Comparison of ENCODE assay signal across 8 cellular contexts in the genomic region with DNA sequence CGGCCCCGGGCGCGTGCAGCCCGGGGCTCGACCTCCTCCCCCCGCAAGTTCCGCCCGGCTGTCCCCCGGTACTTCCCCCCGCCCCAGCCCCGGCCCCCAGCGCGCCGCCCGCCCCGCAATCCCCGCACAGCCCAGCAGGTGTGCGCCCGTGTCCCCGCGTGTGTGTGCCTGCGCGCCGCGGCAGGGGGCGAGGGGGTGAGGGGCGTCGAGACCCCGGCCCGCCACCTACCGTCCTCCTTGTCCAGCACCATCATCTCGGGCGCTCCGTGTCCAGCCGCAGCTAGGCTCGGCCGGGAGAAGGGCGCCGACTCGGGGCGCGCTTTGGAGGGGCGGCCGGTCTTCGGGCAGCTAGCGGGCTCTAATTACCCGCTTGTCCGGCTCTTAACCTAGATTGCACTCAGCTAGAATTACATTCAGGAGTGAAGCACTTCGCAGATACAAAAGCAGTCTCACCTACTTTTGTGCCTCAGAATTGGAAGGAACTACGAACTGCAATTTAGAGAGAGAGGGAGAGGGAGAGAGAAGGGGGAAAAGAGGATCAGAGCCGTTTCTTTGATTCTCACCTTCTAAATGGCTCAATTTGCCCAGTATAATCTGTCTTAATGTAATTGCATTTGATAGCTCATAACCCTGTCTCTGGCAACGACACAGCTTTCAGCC. TPM values are rescaled to one million over a fixed set of nuclear protein-coding genes. Genes with fewer than 3 reads are reported as not detected.
A peak's percentile ranks its signal among the peaks of the same experiment; 100 is the strongest.
DNase-seq lines count a peak whose midpoint lies in the region; ATAC-seq, FAIRE-seq and TF ChIP-seq lines count a peak whose summit lies in the region.

No MANE protein-coding gene starts in this region.

- FAIRE-seq in H1 (lab: Jason Lieb, UNC): no peak

- no peak overlapping the region for H2BK20ac ChIP-seq in H1 (ENCODE audit: low read length)

- H4K91ac ChIP-seq in H1 (replicated peaks; ENCODE audit: insufficient read length, low read length): no peak overlapping the region

- H3K4me1 ChIP-seq in H1 (replicated peaks in 1 of 4; ENCODE audit: control insufficient read depth in 3 of 4, insufficient read depth in 4 of 4, low read length in 3 of 4): peaks cover 0 to 10% (median 8%) of the 10 kb centered on the region in 4 experiments; a peak in 6 of 7 replicates

- no peak overlapping the region for H3K9ac ChIP-seq in H1 (replicated peaks in 1 of 4; ENCODE audit: extremely low read depth in 1 of 4, low read depth in 3 of 4, low read length in 3 of 4)

- ATAC-seq in HG03139 (IDR thresholded peaks at IDR 0.05; ENCODE audit: unreplicated experiment): no peak

- no peak overlapping the region; the same call in 1 of the 2 replicates for H2AFZ ChIP-seq in H1 (ENCODE audit: low read length)

- H4K5ac ChIP-seq in H1 (ENCODE audit: insufficient read length, low read depth, low read length): no peak overlapping the region

- H3K27me3 Mint-ChIP-seq in T-helper 1 cell treated with Interleukin-12 subunit alpha and Interleukin-12 subunit beta and Interleukin-4 antibody, amounts not matched to agents 30 μg/mL and 1 μg/mL, for 36 hours (ENCODE audit: low read depth): peaks cover 65% of the 10 kb centered on the region
- peaks cover 71% of the 10 kb centered on the region for H3K27me3 Mint-ChIP-seq in neural crest cell (ENCODE audit: low read depth)

- no peak for TF ChIP-seq EP300 in H1 (IDR thresholded peaks at IDR 0.05; ENCODE audit: borderline replicate concordance in 1 of 2, low read depth in 2 of 2, low read length in 2 of 2)

- H2BK120ac ChIP-seq in H1 (replicated peaks; ENCODE audit: low read depth, low read length): no peak overlapping the region

- peaks cover 0 to 4% (median 0%) of the 10 kb centered on the region in 4 experiments; a peak in 1 of 8 replicates for H3K36me3 ChIP-seq in H1 (ENCODE audit: control insufficient read depth in 2 of 4, insufficient read depth in 4 of 4, low read length in 3 of 4)

- TF ChIP-seq RAD21 in H1 (IDR thresholded peaks at IDR 0.05 in 1 of 2, conservative IDR thresholded peaks at IDR 0.05 in 1 of 2; ENCODE audit: low read depth in 2 of 2, low read length in 2 of 2): no peak

- H2BK12ac ChIP-seq in H1 (ENCODE audit: low read depth, low read length): no peak overlapping the region

- no peaks in the 10 kb centered on the region for H3K36me3 Mint-ChIP-seq in T-helper 1 cell treated with Interleukin-12 subunit alpha and Interleukin-12 subunit beta and Interleukin-4 antibody, amounts not matched to agents 30 μg/mL and 1 μg/mL, for 36 hours (ENCODE audit: low read depth)
- no peaks in the 10 kb centered on the region for H3K36me3 Mint-ChIP-seq in neural crest cell (ENCODE audit: low read depth)

- no peak overlapping the region for H3K23ac ChIP-seq in H1 (ENCODE audit: insufficient read length)

- H3K79me1 ChIP-seq in H1 (ENCODE audit: low read depth, low read length): no peaks in the 10 kb centered on the region

- H3K27ac ChIP-seq in H1 (ENCODE audit: low read depth, low read length): no peak overlapping the region

- peak overlapping the region; percentile 88 to 89 for H3K4me2 ChIP-seq in H1 (ENCODE audit: insufficient read depth in 1 of 2, low read depth in 2 of 2, low read length in 2 of 2)

- H3K4me3 Mint-ChIP-seq in T-helper 1 cell treated with Interleukin-12 subunit alpha and Interleukin-12 subunit beta and Interleukin-4 antibody, amounts not matched to agents 30 μg/mL and 1 μg/mL, for 36 hours: peak overlapping the region; percentile 53
- peak overlapping the region; percentile 89 for H3K4me3 Mint-ChIP-seq in neural crest cell

- H3K14ac ChIP-seq in H1 (ENCODE audit: insufficient read length): no peak overlapping the region

- POLR2A ChIA-PET in H1 (lab: Charles Lee; ENCODE audit: partially characterized antibody): interaction anchor here (0.7 to 1.5 kb wide), 4 partner anchors 14 to 44 kb away, joined by 3 to 5 read pairs (median 4); no protein-coding TSS in a partner anchor

- H4K20me1 ChIP-seq in H1 (replicated peaks in 1 of 2; ENCODE audit: control insufficient read depth in 1 of 2, insufficient read depth in 2 of 2, low read length in 2 of 2): peaks cover 0 to 6% of the 10 kb centered on the region in 2 experiments

- H3K27ac Mint-ChIP-seq in T-helper 1 cell treated with Interleukin-12 subunit alpha and Interleukin-12 subunit beta and Interleukin-4 antibody, amounts not matched to agents 30 μg/mL and 1 μg/mL, for 36 hours: no peak overlapping the region
- H3K27ac Mint-ChIP-seq in neural crest cell (ENCODE audit: unreplicated experiment): no peak overlapping the region

- no peaks in the 10 kb centered on the region for H3K9me3 Mint-ChIP-seq in T-helper 1 cell treated with Interleukin-12 subunit alpha and Interleukin-12 subunit beta and Interleukin-4 antibody, amounts not matched to agents 30 μg/mL and 1 μg/mL, for 36 hours
- no peaks in the 10 kb centered on the region for H3K9me3 Mint-ChIP-seq in neural crest cell

- no peak overlapping the region for H3K56ac ChIP-seq in H1 (replicated peaks; ENCODE audit: insufficient read length, low read depth, low read length)

- H3K23me2 ChIP-seq in H1 (ENCODE audit: low read depth, low read length): peaks cover 15% of the 10 kb centered on the region; the same call in 1 of the 2 replicates

- DNase-seq in T-helper 1 cell (no peak), NCI-H748 (lab: John Stamatoyannopoulos, UW; ENCODE audit: unreplicated experiment) (peak; percentile 64), H1 (ENCODE audit: low read depth in 1 of 2, low spot score in 2 of 2) (peak in 1 of 2 experiments; percentile 68), neural crest cell (ENCODE audit: low read depth, low spot score) (no peak), GM10266 (ENCODE audit: extremely low spot score) (no peak), NCI-H1694 (lab: John Stamatoyannopoulos, UW) (no peak)

- H3K18ac ChIP-seq in H1 (ENCODE audit: extremely low read depth, low read length): no peak overlapping the region

- H3K9me3 ChIP-seq in H1 (ENCODE audit: insufficient read depth in 2 of 2, low read depth in 1 of 2, low read length in 1 of 2): no peaks in the 10 kb centered on the region

- peak overlapping the region; percentile 44 to 65 (median 58) for H3K4me3 ChIP-seq in H1 (ENCODE audit: extremely low read depth in 1 of 4, insufficient read depth in 2 of 4, low read depth in 3 of 4, low read length in 4 of 4)

- no peak overlapping the region for H2BK5ac ChIP-seq in H1 (ENCODE audit: low read depth, low read length)

- H3K27me3 ChIP-seq in H1 (replicated peaks in 1 of 4; ENCODE audit: control insufficient read depth in 3 of 4, extremely low read depth in 1 of 4, insufficient read depth in 3 of 4, low read length in 3 of 4): peaks cover 44 to 78% (median 71%) of the 10 kb centered on the region in 4 experiments

- 9% methylated on average over 22 of the region's 53 CpGs; no CpG with 5 or more reads in 1 of the 2 experiments for WGBS in H1 (ENCODE audit: extremely low coverage in 1 of 2, insufficient coverage in 1 of 2, insufficient read length in 1 of 2, insufficient replicate concordance in 2 of 2, low coverage in 1 of 2, low lambda C conversion rate in 2 of 2, missing lambda C conversion rate in 1 of 2), 2 experiments

- H3K4ac ChIP-seq in H1 (replicated peaks; ENCODE audit: insufficient read length, low read depth, low read length): no peak overlapping the region

- CTCF ChIA-PET in H1 (lab: Charles Lee; ENCODE audit: partially characterized antibody): interaction anchor here (0.7 to 16.6 kb wide), 45 partner anchors 9 to 700 kb away, joined by 3 to 171 read pairs (median 5); no protein-coding TSS in a partner anchor

- H2BK15ac ChIP-seq in H1 (ENCODE audit: low read length): no peak overlapping the region

- peaks cover 6% of the 10 kb centered on the region for H3K4me1 Mint-ChIP-seq in T-helper 1 cell treated with Interleukin-12 subunit alpha and Interleukin-12 subunit beta and Interleukin-4 antibody, amounts not matched to agents 30 μg/mL and 1 μg/mL, for 36 hours (ENCODE audit: low read depth)
- H3K4me1 Mint-ChIP-seq in neural crest cell: peaks cover 8% of the 10 kb centered on the region

- peak in 1 of 3 experiments; percentile 12; a peak in 1 of 4 replicates for TF ChIP-seq CTCF in H1 (IDR thresholded peaks at IDR 0.05; ENCODE audit: control extremely low read depth in 1 of 3, insufficient read depth in 1 of 3, low read depth in 1 of 3, low read length in 3 of 3)
- no peak for TF ChIP-seq CTCF in neural crest cell (conservative IDR thresholded peaks at IDR 0.05)
- no peak for TF ChIP-seq CTCF in GM10266 (IDR thresholded peaks at IDR 0.05; ENCODE audit: control insufficient read depth, insufficient read depth, low read depth, missing control alignments)

- H3K79me2 ChIP-seq in H1 (ENCODE audit: control insufficient read depth in 1 of 2, insufficient read depth in 2 of 2, low read length in 2 of 2): no peaks in the 10 kb centered on the region

- TF ChIP-seq POLR2A in H1 (IDR thresholded peaks at IDR 0.05; ENCODE audit: control extremely low read depth in 1 of 2, low read depth in 2 of 2, low read length in 2 of 2): no peak

- H4K8ac ChIP-seq in H1 (ENCODE audit: extremely low read depth, insufficient read depth, low read length): no peak overlapping the region

- H2AK5ac ChIP-seq in H1 (ENCODE audit: low read depth, low read length): no peak overlapping the region

TF ChIP-seq in H1, 55 proteins besides CTCF, POLR2A, EP300 and RAD21:
- TF ChIP-seq CHD1 (IDR thresholded peaks at IDR 0.05; ENCODE audit: low read depth, low read length) (no peak), KDM4A (IDR thresholded peaks at IDR 0.05; ENCODE audit: low read depth, low read length, severe bottlenecking) (peak; percentile 34), SP1 (IDR thresholded peaks at IDR 0.05; ENCODE audit: low read depth, low read length) (no peak), ZNF274 (IDR thresholded peaks at IDR 0.05; ENCODE audit: borderline replicate concordance, extremely low read depth, low read length) (no peak), CREB1 (IDR thresholded peaks at IDR 0.05) (no peak)
TF ChIP-seq in H1: peak in this region for 1.

RNA-seq across cellular contexts. Expression of a gene that starts 0.4 kb away (rescaled TPM):
- not detected in 2 replicates for total RNA-seq in H1 (2021; fragmentation: NEBNext Ultra II Directional; extraction: Animal tissue kit (Norgen Biotek cat#: 25700))
- 0.17 and 0.30 TPM in 2 replicates for polyA plus RNA-seq in H1 (2011; rRNA removed)
- 0.32 TPM for polyA plus RNA-seq in H1 (2011; cell fraction: cytosol; rRNA removed)
- polyA plus RNA-seq in H1 (2011; cell fraction: nucleus; rRNA removed): 0.37 TPM
- 0.19 to 0.85 TPM (median 0.46 TPM) in 4 replicates for polyA plus RNA-seq in H1 (2012, experiment 1 of 2)
- 0.45 TPM for polyA plus RNA-seq in H1 (2012, experiment 2 of 2)
- 0.20 TPM for polyA plus RNA-seq in H1 (2013, experiment 1 of 2)
- polyA plus RNA-seq in H1 (2013, experiment 2 of 2): 0.11 TPM
- 0.44 TPM in 1 of 2 replicates, not detected in the other for polyA minus RNA-seq in H1 (2011; rRNA and poly(A)+ RNA removed)
- not detected for polyA minus RNA-seq in H1 (2011; cell fraction: cytosol; rRNA and poly(A)+ RNA removed)
- polyA minus RNA-seq in H1 (2011; cell fraction: nucleus; rRNA and poly(A)+ RNA removed): not detected
- total RNA-seq in neural crest cell: 1.5 and 1.8 TPM in 2 replicates
